ENCODE assay signal across 1 cellular context in genomic region chr16:4803479-4804243, GRCh38.
TF ChIP-seq lines count a peak whose summit lies in the region.

No MANE protein-coding gene starts in this region.

TF ChIP-seq in endothelial cell of umbilical vein, 7 proteins besides CTCF, POLR2A, EP300 and RAD21:
- TF ChIP-seq EZH2 (IDR thresholded peaks at IDR 0.05; ENCODE audit: borderline replicate concordance, low read depth, low read length, severe bottlenecking) (no peak), POLR2AphosphoS5 (IDR thresholded peaks at IDR 0.05; ENCODE audit: insufficient read depth, low read depth, low read length) (no peak), FOS (IDR thresholded peaks at IDR 0.05; ENCODE audit: borderline replicate concordance, insufficient read depth, low read length) (no peak), JUN (IDR thresholded peaks at IDR 0.05; ENCODE audit: borderline replicate concordance, insufficient read depth, insufficient read length, low read depth) (no peak), GATA2 (IDR thresholded peaks at IDR 0.05; ENCODE audit: insufficient read depth, insufficient read length, low read depth, low read length) (no peak), MYC (IDR thresholded peaks at IDR 0.05; ENCODE audit: low read depth, low read length) (no peak)
- TF ChIP-seq, protein P1, sequence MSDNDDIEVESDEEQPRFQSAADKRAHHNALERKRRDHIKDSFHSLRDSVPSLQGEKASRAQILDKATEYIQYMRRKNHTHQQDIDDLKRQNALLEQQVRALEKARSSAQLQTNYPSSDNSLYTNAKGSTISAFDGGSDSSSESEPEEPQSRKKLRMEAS (IDR thresholded peaks at IDR 0.05; ENCODE audit: insufficient read depth, insufficient read length): no peak
